In genomic region chr3:190252080-190252479, GRCh38 we compare ENCODE assay signal across 15 cellular contexts.
DNase-seq lines count a peak whose midpoint lies in the region; ATAC-seq and TF ChIP-seq lines count a peak whose summit lies in the region.
"Had no signal": no experiment of that assay in that cellular context is flagged by ENCODE, and none has a peak within 500 bp of the region (broad histone marks: within the 10 kb centered on the region; RNA-seq: fewer than 3 reads in every experiment).

No MANE protein-coding gene starts in this region.

- no peak overlapping the region for H3K27ac ChIP-seq in IMR-90 (ENCODE audit: insufficient read depth, low read length)
- H3K27ac ChIP-seq in adrenal gland = no peak overlapping the region
- no peak overlapping the region for H3K27ac ChIP-seq in tibial artery
- H3K27ac ChIP-seq: prostate gland, suprapubic skin had no signal

- TF ChIP-seq CTCF in AG09319 (IDR thresholded peaks at IDR 0.05; ENCODE audit: low read depth, low read length) (no peak), IMR-90 (conservative IDR thresholded peaks at IDR 0.05; ENCODE audit: low read depth, low read length) (no peak), adrenal gland (IDR thresholded peaks at IDR 0.05) (no peak), tibial artery (IDR thresholded peaks at IDR 0.05) (no peak)

- intact Hi-C loops in IMR-90 (cut with micrococcal nuclease) (no loop called here), adrenal gland (cut with DNase I) (no loop called here), tibial artery (cut with DNase I; ENCODE audit: low total_unique reads) (no loop called here)

- POLR2A ChIA-PET in IMR-90 (lab: Charles Lee; ENCODE audit: unreplicated experiment) = no interaction called here

- no peak overlapping the region for H4K5ac ChIP-seq in IMR-90 (ENCODE audit: low read depth, low read length)

- in situ Hi-C loops in IMR-90 (cut with MboI; ENCODE audit: low sequenced_read_pairs) = no loop called here

- H3K4me3 ChIP-seq in IMR-90 (ENCODE audit: insufficient read depth, low read depth, low read length) (no peak overlapping the region), adrenal gland (no peak overlapping the region), tibial artery (no peak overlapping the region)
- H3K4me3 ChIP-seq: prostate gland, suprapubic skin had no signal

- H2BK15ac ChIP-seq in IMR-90 (ENCODE audit: low read depth, low read length) = no peak overlapping the region

- H3K14ac ChIP-seq in IMR-90 (replicated peaks; ENCODE audit: low read depth, low read length) = no peak overlapping the region

- H3K4ac ChIP-seq in IMR-90 (ENCODE audit: low read depth, low read length) = no peak overlapping the region

- H3K27me3 ChIP-seq in IMR-90 (ENCODE audit: control insufficient read depth, insufficient read depth, low read length) (no peaks in the 10 kb centered on the region), adrenal gland (no peaks in the 10 kb centered on the region), tibial artery (no peaks in the 10 kb centered on the region)
- H3K27me3 ChIP-seq: suprapubic skin had no signal

- CTCF ChIA-PET in IMR-90 (lab: Yijun Ruan, JAX) = interaction anchor here (1.0 kb wide), 1 partner anchor 12 kb away, joined by 3 read pairs; no protein-coding TSS in a partner anchor

- H4K20me1 ChIP-seq in IMR-90 (ENCODE audit: insufficient read depth, low read length) = no peaks in the 10 kb centered on the region

- ATAC-seq in IMR-90 (ENCODE audit: low read depth) (peak; percentile 97), left lobe of liver (peak; percentile 94), GM21423 (IDR thresholded peaks at IDR 0.05; ENCODE audit: unreplicated experiment) (no peak), GM18861 (IDR thresholded peaks at IDR 0.05; ENCODE audit: unreplicated experiment) (no peak)
- ATAC-seq: activated CD4-positive, CD25-positive, alpha-beta regulatory T cell treated with anti-CD3 and anti-CD28 coated beads, Interleukin-2, amount 50 U/mL, for 24 hours had no signal

- H3K79me1 ChIP-seq in IMR-90 (ENCODE audit: low read depth in 1 of 2, low read length in 2 of 2) = no peaks in the 10 kb centered on the region

- no peak overlapping the region for H2BK20ac ChIP-seq in IMR-90 (ENCODE audit: low read depth, low read length)

- no peak for TF ChIP-seq RAD21 in IMR-90 (IDR thresholded peaks at IDR 0.05; ENCODE audit: low read length)

- no peak overlapping the region for H2BK5ac ChIP-seq in IMR-90 (ENCODE audit: low read depth, low read length, poor library complexity, severe bottlenecking)

- no peak overlapping the region for H2AFZ ChIP-seq in IMR-90 (replicated peaks; ENCODE audit: low read length, poor library complexity)

- no peak overlapping the region for H4K8ac ChIP-seq in IMR-90 (ENCODE audit: low read depth in 2 of 2, low read length in 2 of 2)

- H3K9me1 ChIP-seq in IMR-90 (ENCODE audit: insufficient read depth, low read length) = no peaks in the 10 kb centered on the region

- DNase-seq in AG09319 (ENCODE audit: extremely low read depth, low read depth) (peak; percentile 34), IMR-90 (peak; percentile 89), adrenal gland (peak in 5 of 7 donors; percentile 22 to 66 (median 49)), left lobe of liver (ENCODE audit: low spot score) (no peak), tibial artery (no peak), NCI-H146 treated with DMSO at 0.1 percent for 48 hours (lab: John Stamatoyannopoulos, UW; ENCODE audit: unreplicated experiment) (no peak)
- DNase-seq: C1 segment of cervical spinal cord, Kasumi-1, NCI-H345, SHP77 treated with DMSO at 0.1 percent for 48 hours had no signal

- H3K4me1 ChIP-seq in IMR-90 (ENCODE audit: control insufficient read depth, insufficient read depth, low read length) = peaks cover 3% of the 10 kb centered on the region; the same call in 1 of the 2 replicates
- no peaks in the 10 kb centered on the region for H3K4me1 ChIP-seq in adrenal gland (replicated peaks in 1 of 2)
- H3K4me1 ChIP-seq in tibial artery = no peaks in the 10 kb centered on the region
- H3K4me1 ChIP-seq: prostate gland, suprapubic skin had no signal

- H3K9ac ChIP-seq in IMR-90 (ENCODE audit: low read depth, low read length) = no peak overlapping the region

- H3K36me3 ChIP-seq in IMR-90 (ENCODE audit: control insufficient read depth, insufficient read depth, low read length) (no peaks in the 10 kb centered on the region), adrenal gland (replicated peaks in 1 of 2) (no peaks in the 10 kb centered on the region), tibial artery (no peaks in the 10 kb centered on the region)
- H3K36me3 ChIP-seq: prostate gland, suprapubic skin had no signal

- H2AK5ac ChIP-seq in IMR-90 (ENCODE audit: low read depth, low read length) = no peak overlapping the region

- H2AK9ac ChIP-seq in IMR-90 (replicated peaks; ENCODE audit: low read depth, low read length, poor library complexity) = no peak overlapping the region

- WGBS in IMR-90 (ENCODE audit: extremely low coverage in 2 of 2, insufficient read length in 1 of 2), 2 experiments = no CpG with 5 or more reads among the region's 1 CpG
- WGBS in adrenal gland, 4 donors = 78 to 87% (median 80%) methylated on average over 1 of the region's 1 CpG

- no peak overlapping the region for H3K56ac ChIP-seq in IMR-90 (ENCODE audit: extremely low read depth, insufficient read depth, low read length)

- dilution Hi-C loops in IMR-90 (cut with HindIII; ENCODE audit: low sequenced_read_pairs, unreplicated experiment) = no loop called here

- H3K18ac ChIP-seq in IMR-90 (ENCODE audit: low read depth, low read length) = no peak overlapping the region

- no TSS peak for BruUV-seq in IMR-90 (replicated peaks; lab: Mats Ljungman, UMichigan)

- no peak overlapping the region for H3K4me2 ChIP-seq in IMR-90 (ENCODE audit: low read depth, low read length)

- H4K91ac ChIP-seq in IMR-90 (ENCODE audit: insufficient read depth, low read depth, low read length) = no peak overlapping the region

- 0 out of 2 replicates have a peak overlapping the region, but pooled peaks have one; percentile 8 for H2BK120ac ChIP-seq in IMR-90 (ENCODE audit: low read depth, low read length)

- TF ChIP-seq POLR2A in IMR-90 (IDR thresholded peaks at IDR 0.05; ENCODE audit: low read depth, low read length) = no peak
- no peak for TF ChIP-seq POLR2A in adrenal gland (IDR thresholded peaks at IDR 0.05)

- H3K23ac ChIP-seq in IMR-90 (ENCODE audit: low read depth, low read length) = no peak overlapping the region

- H3K9me3 ChIP-seq in IMR-90 (ENCODE audit: control insufficient read depth, insufficient read depth, low read length) (no peaks in the 10 kb centered on the region), adrenal gland (replicated peaks in 1 of 3) (no peaks in the 10 kb centered on the region), tibial artery (no peaks in the 10 kb centered on the region)
- H3K9me3 ChIP-seq: prostate gland, suprapubic skin had no signal

TF ChIP-seq in IMR-90, 13 proteins besides CTCF, POLR2A, EP300 and RAD21:
- TF ChIP-seq USF2 (IDR thresholded peaks at IDR 0.05; ENCODE audit: low read depth, low read length) (no peak), RCOR1 (IDR thresholded peaks at IDR 0.05; ENCODE audit: insufficient replicate concordance, low read length) (no peak), CEBPB (IDR thresholded peaks at IDR 0.05; ENCODE audit: low read depth, low read length) (peak; percentile 95), ELK1 (IDR thresholded peaks at IDR 0.05; ENCODE audit: borderline replicate concordance, low read depth, low read length) (no peak)

Comparison
In these comparisons a context has a peak if more than half of its experiments do, and no peak if none do; other contexts are left out.
1. DNase-seq: peak in AG09319 (single experiment), IMR-90 (single experiment) and adrenal gland (5 of 7); none in left lobe of liver (single experiment), tibial artery (0 of 2) and NCI-H146 treated with DMSO at 0.1 percent for 48 hours (single experiment).
2. ATAC-seq: peak in IMR-90 (single experiment) and left lobe of liver (single experiment); none in GM21423 (single experiment) and GM18861 (single experiment).